1 cellular context compared by ENCODE assay signal in the genomic region with DNA sequence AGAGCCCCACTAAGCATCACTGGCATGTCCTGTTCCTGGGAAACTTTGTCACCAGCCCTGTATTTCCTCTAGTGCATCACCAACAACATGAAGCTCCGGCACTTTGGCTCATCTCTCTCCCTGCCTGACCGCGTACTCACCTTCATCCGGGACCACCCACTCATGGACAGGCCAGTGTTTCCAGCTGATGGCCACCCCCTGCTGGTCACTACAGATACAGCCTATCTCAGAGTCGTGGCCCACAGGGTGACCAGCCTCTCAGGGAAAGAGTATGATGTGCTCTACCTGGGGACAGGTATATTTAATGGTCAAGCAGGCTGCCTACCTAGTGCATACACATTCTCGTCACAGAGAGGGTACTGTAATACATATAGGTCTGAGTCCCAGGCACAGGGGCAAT.
A peak's percentile ranks its signal among the peaks of the same experiment; 100 is the strongest.
TF ChIP-seq lines count a peak whose summit lies in the region.

No MANE protein-coding gene starts in this region.

TF ChIP-seq in HepG2, 621 proteins besides CTCF, POLR2A, EP300 and RAD21:
- TF ChIP-seq STAG1 (CRISPR knock-in tag; IDR thresholded peaks at IDR 0.05), result peak; percentile 37
- TF ChIP-seq MAZ (IDR thresholded peaks at IDR 0.05; ENCODE audit: borderline replicate concordance, low read depth, low read length), result no peak
- no peak for TF ChIP-seq MAZ (CRISPR knock-in tag; IDR thresholded peaks at IDR 0.05; ENCODE audit: low read depth)
TF ChIP-seq in HepG2: peak in this region for 1.
